Comparison of ENCODE assay signal across 29 cellular contexts in genomic region chr3:165491487-165491886, GRCh38.
DNase-seq lines count a peak whose midpoint lies in the region; ATAC-seq and TF ChIP-seq lines count a peak whose summit lies in the region.
"Had no signal": no experiment of that assay in that cellular context is flagged by ENCODE, and none has a peak within 500 bp of the region (broad histone marks: within the 10 kb centered on the region; RNA-seq: fewer than 3 reads in every experiment).

No MANE protein-coding gene starts in this region.

- no peak overlapping the region for H3K27ac Mint-ChIP-seq in MCF 10A (ENCODE audit: low read depth, unreplicated experiment)
- H3K27ac Mint-ChIP-seq: activated naive CD8-positive, alpha-beta T cell treated with anti-CD3 and anti-CD28 coated beads, Interleukin-2, amount 10 ng/mL, durations not matched to agents 7 days and 5 days; CD8-positive, alpha-beta memory T cell; nephron; stimulated activated naive CD8-positive, alpha-beta T cell treated with anti-CD3 and anti-CD28 coated beads, Interleukin-15, amount 100 ng/mL, for 72 hours; T-helper 1 cell treated with Interleukin-12 subunit alpha and Interleukin-12 subunit beta and Interleukin-4 antibody, amounts not matched to agents 30 μg/mL and 1 μg/mL, for 36 hours had no signal

- POLR2A ChIA-PET in MCF 10A (lab: Yijun Ruan, JAX): no interaction called here

- no peak overlapping the region for H3K9ac ChIP-seq in mammary epithelial cell (ENCODE audit: insufficient read depth, low read length)
- H3K9ac ChIP-seq: parathyroid adenoma had no signal

- peaks cover 6% of the 10 kb centered on the region for H3K4me1 Mint-ChIP-seq in MCF 10A (ENCODE audit: insufficient read depth, unreplicated experiment)
- H3K4me1 Mint-ChIP-seq: activated naive CD8-positive, alpha-beta T cell treated with anti-CD3 and anti-CD28 coated beads, Interleukin-2, amount 10 ng/mL, durations not matched to agents 7 days and 5 days; CD8-positive, alpha-beta memory T cell; nephron; stimulated activated naive CD8-positive, alpha-beta T cell treated with anti-CD3 and anti-CD28 coated beads, Interleukin-15, amount 100 ng/mL, for 72 hours had no signal

- 52% methylated on average over 4 of the region's 4 CpGs for WGBS in mammary epithelial cell (ENCODE audit: low coverage, missing lambda C conversion rate)
- 58 to 79% (median 71%) methylated on average over 4 of the region's 4 CpGs for WGBS in stomach, 5 donors

- no peaks in the 10 kb centered on the region for H3K27me3 ChIP-seq in mammary epithelial cell (ENCODE audit: insufficient read depth, low read length)
- no peaks in the 10 kb centered on the region for H3K27me3 ChIP-seq in brain microvascular endothelial cell (replicated peaks)
- no peaks in the 10 kb centered on the region for H3K27me3 ChIP-seq in gastrocnemius medialis
- no peaks in the 10 kb centered on the region for H3K27me3 ChIP-seq in stomach
- H3K27me3 ChIP-seq: left lung, Peyer's patch, SJSA1, tibial artery had no signal

- no peak overlapping the region for H3K4me3 ChIP-seq in mammary epithelial cell (replicated peaks in 1 of 3; ENCODE audit: insufficient read depth in 1 of 3, low read depth in 2 of 3, low read length in 3 of 3)
- H3K4me3 ChIP-seq in brain microvascular endothelial cell (ENCODE audit: low read depth, low read length): no peak overlapping the region
- H3K4me3 ChIP-seq in gastrocnemius medialis: no peak overlapping the region
- no peak overlapping the region for H3K4me3 ChIP-seq in stomach
- H3K4me3 ChIP-seq: left lung, mucosa of descending colon, Peyer's patch, SJSA1, tibial artery had no signal

- no peak overlapping the region for H2AFZ ChIP-seq in mammary epithelial cell (ENCODE audit: low read depth, low read length)
- H2AFZ ChIP-seq: parathyroid adenoma had no signal

- TF ChIP-seq EP300 in stomach (IDR thresholded peaks at IDR 0.05): no peak

- TF ChIP-seq POLR2A in gastrocnemius medialis (IDR thresholded peaks at IDR 0.05) (no peak), stomach (IDR thresholded peaks at IDR 0.05) (no peak)

- dilution Hi-C loops in mammary epithelial cell (cut with HindIII; ENCODE audit: low sequenced_read_pairs): no loop called here

- no peaks in the 10 kb centered on the region for H3K9me3 Mint-ChIP-seq in MCF 10A (ENCODE audit: unreplicated experiment)
- H3K9me3 Mint-ChIP-seq: nephron; T-helper 1 cell treated with Interleukin-12 subunit alpha and Interleukin-12 subunit beta and Interleukin-4 antibody, amounts not matched to agents 30 μg/mL and 1 μg/mL, for 36 hours had no signal

- ATAC-seq in gastrocnemius medialis: peak; percentile 45 to 61
- ATAC-seq in HG03460 (IDR thresholded peaks at IDR 0.05; ENCODE audit: unreplicated experiment): no peak
- ATAC-seq: esophagus mucosa; left lung; mucosa of descending colon; stimulated activated naive CD8-positive, alpha-beta T cell treated with anti-CD3 and anti-CD28 coated beads, Interleukin-15, amount 100 ng/mL, for 72 hours had no signal

- H3K27ac ChIP-seq in mammary epithelial cell (ENCODE audit: insufficient read depth, low read depth, low read length) (no peak overlapping the region), brain microvascular endothelial cell (no peak overlapping the region), gastrocnemius medialis (no peak overlapping the region), stomach (no peak overlapping the region)
- H3K27ac ChIP-seq: 22Rv1, left lung, parathyroid adenoma, Peyer's patch, SJSA1, tibial artery had no signal

- H3K79me2 ChIP-seq in mammary epithelial cell (ENCODE audit: insufficient read depth, low read length): peaks cover 54% of the 10 kb centered on the region
- H3K79me2 ChIP-seq: parathyroid adenoma had no signal

- H4K20me1 ChIP-seq in mammary epithelial cell (ENCODE audit: insufficient read depth, low read length): no peaks in the 10 kb centered on the region

- peak; percentile 49 for DNase-seq in MCF 10A (ENCODE audit: unreplicated experiment)
- no peak for DNase-seq in mammary epithelial cell
- DNase-seq in brain microvascular endothelial cell: peak; percentile 1
- peak; percentile 11 for DNase-seq in iris pigment epithelial cell (ENCODE audit: low read depth)
- DNase-seq in gastrocnemius medialis: peak in 1 of 2 donors; percentile 19
- DNase-seq in amygdala (lab: John Stamatoyannopoulos, UW): no peak
- DNase-seq in stomach: no peak
- DNase-seq: activated CD4-positive, alpha-beta T cell treated with anti-CD3 and anti-CD28 coated beads for 1 hour; activated effector memory CD4-positive, alpha-beta T cell treated with anti-CD3 and anti-CD28 coated beads, Interleukin-2, amount 50 U/mL, for 16 hours; activated naive CD8-positive, alpha-beta T cell treated with anti-CD3 and anti-CD28 coated beads, Interleukin-2, amount 10 ng/mL, durations not matched to agents 7 days and 5 days; CD8-positive, alpha-beta memory T cell; effector memory CD4-positive, alpha-beta T cell; head of caudate nucleus; Kasumi-1; left lung; mucosa of descending colon; NCI-H1048; NCI-H187; NCI-H69; Peyer's patch; stimulated activated naive CD8-positive, alpha-beta T cell treated with anti-CD3 and anti-CD28 coated beads, Interleukin-15, amount 100 ng/mL, for 72 hours; tibial artery had no signal

- TF ChIP-seq CTCF in MCF 10A (IDR thresholded peaks at IDR 0.05; ENCODE audit: unreplicated experiment) (no peak), mammary epithelial cell (conservative IDR thresholded peaks at IDR 0.05 in 1 of 2, IDR thresholded peaks at IDR 0.05 in 1 of 2; ENCODE audit: extremely low read depth in 1 of 2, insufficient read depth in 1 of 2, low read depth in 1 of 2, low read length in 2 of 2) (no peak), brain microvascular endothelial cell (IDR thresholded peaks at IDR 0.05; ENCODE audit: low read depth, low read length, missing control alignments) (no peak), gastrocnemius medialis (IDR thresholded peaks at IDR 0.05 in 4 of 5, conservative IDR thresholded peaks at IDR 0.05 in 1 of 5) (no peak), stomach (IDR thresholded peaks at IDR 0.05) (no peak)

- H3K4me2 ChIP-seq in mammary epithelial cell (ENCODE audit: insufficient read depth, low read depth, low read length): no peak overlapping the region

- H3K4me3 Mint-ChIP-seq in MCF 10A (ENCODE audit: unreplicated experiment): no peak overlapping the region
- H3K4me3 Mint-ChIP-seq: activated naive CD8-positive, alpha-beta T cell treated with anti-CD3 and anti-CD28 coated beads, Interleukin-2, amount 10 ng/mL, durations not matched to agents 7 days and 5 days; CD8-positive, alpha-beta memory T cell; nephron; stimulated activated naive CD8-positive, alpha-beta T cell treated with anti-CD3 and anti-CD28 coated beads, Interleukin-15, amount 100 ng/mL, for 72 hours; T-helper 1 cell treated with Interleukin-12 subunit alpha and Interleukin-12 subunit beta and Interleukin-4 antibody, amounts not matched to agents 30 μg/mL and 1 μg/mL, for 36 hours had no signal

- H3K27me3 Mint-ChIP-seq in MCF 10A (ENCODE audit: insufficient read depth, unreplicated experiment): no peaks in the 10 kb centered on the region
- H3K27me3 Mint-ChIP-seq: activated naive CD8-positive, alpha-beta T cell treated with anti-CD3 and anti-CD28 coated beads, Interleukin-2, amount 10 ng/mL, durations not matched to agents 7 days and 5 days; CD8-positive, alpha-beta memory T cell; stimulated activated naive CD8-positive, alpha-beta T cell treated with anti-CD3 and anti-CD28 coated beads, Interleukin-15, amount 100 ng/mL, for 72 hours had no signal

- H3K9me3 ChIP-seq in mammary epithelial cell (replicated peaks; ENCODE audit: insufficient read depth, low read length) (no peaks in the 10 kb centered on the region), gastrocnemius medialis (no peaks in the 10 kb centered on the region), stomach (no peaks in the 10 kb centered on the region)
- H3K9me3 ChIP-seq: left lung, mucosa of descending colon, Peyer's patch, SJSA1, tibial artery had no signal

- H3K4me1 ChIP-seq in mammary epithelial cell (ENCODE audit: insufficient read depth, low read length): no peaks in the 10 kb centered on the region
- H3K4me1 ChIP-seq in gastrocnemius medialis: no peaks in the 10 kb centered on the region
- no peaks in the 10 kb centered on the region for H3K4me1 ChIP-seq in stomach
- H3K4me1 ChIP-seq: left lung, parathyroid adenoma, Peyer's patch, SJSA1, tibial artery had no signal

- no TSS peak for BruUV-seq in MCF 10A (replicated peaks; lab: Mats Ljungman, UMichigan)
- no TSS peak for BruUV-seq in mammary epithelial cell (replicated peaks; lab: Mats Ljungman, UMichigan)

- CTCF ChIA-PET in MCF 10A (lab: Yijun Ruan, JAX): no interaction called here
- CTCF ChIA-PET in mammary epithelial cell (lab: Charles Lee; ENCODE audit: low non-redundant PET): no interaction called here

- intact Hi-C loops in MCF 10A (cut with micrococcal nuclease): no loop called here
- intact Hi-C loops in mammary epithelial cell (cut with micrococcal nuclease): no loop called here
- intact Hi-C loops in gastrocnemius medialis (cut with DNase I; ENCODE audit: low total_unique reads): no loop called here
- intact Hi-C loops in stomach (cut with DNase I; ENCODE audit: low total_unique reads): no loop called here

- no peaks in the 10 kb centered on the region for H3K36me3 Mint-ChIP-seq in MCF 10A (ENCODE audit: insufficient read depth, unreplicated experiment)
- H3K36me3 Mint-ChIP-seq: activated naive CD8-positive, alpha-beta T cell treated with anti-CD3 and anti-CD28 coated beads, Interleukin-2, amount 10 ng/mL, durations not matched to agents 7 days and 5 days; CD8-positive, alpha-beta memory T cell had no signal

- peaks cover 2% of the 10 kb centered on the region for H3K36me3 ChIP-seq in mammary epithelial cell (ENCODE audit: insufficient read depth, low read length)
- H3K36me3 ChIP-seq in brain microvascular endothelial cell (replicated peaks): no peaks in the 10 kb centered on the region
- no peaks in the 10 kb centered on the region for H3K36me3 ChIP-seq in gastrocnemius medialis
- H3K36me3 ChIP-seq in stomach: no peaks in the 10 kb centered on the region
- H3K36me3 ChIP-seq: left lung, Peyer's patch, SJSA1, tibial artery had no signal

- in situ Hi-C loops in mammary epithelial cell (cut with MboI; ENCODE audit: low sequenced_read_pairs in 2 of 2) (no loop called here), brain microvascular endothelial cell (cut with HindIII; ENCODE audit: low pct_ligation_motif_present, low sequenced_read_pairs) (no loop called here), gastrocnemius medialis (cut with MboI; ENCODE audit: low sequenced_read_pairs in 4 of 4) (no loop called here)

Comparison
In these comparisons a context has a peak if more than half of its experiments do, and no peak if none do; other contexts are left out.
1. DNase-seq: peak in MCF 10A (single experiment), brain microvascular endothelial cell (single experiment) and iris pigment epithelial cell (single experiment); none in mammary epithelial cell (single experiment), amygdala (0 of 56) and stomach (single experiment).